ENCODE assay signal across 13 cellular contexts in genomic region chr12:6116481-6117021, GRCh38. TPM values are rescaled to one million over a fixed set of nuclear protein-coding genes. Genes with fewer than 3 reads are reported as not detected.
DNase-seq lines count a peak whose midpoint lies in the region; ATAC-seq and TF ChIP-seq lines count a peak whose summit lies in the region.
"Had no signal": no experiment of that assay in that cellular context is flagged by ENCODE, and none has a peak within 500 bp of the region (broad histone marks: within the 10 kb centered on the region; RNA-seq: fewer than 3 reads in every experiment).

No MANE protein-coding gene starts in this region.

- H3K27ac Mint-ChIP-seq in activated CD4-positive, alpha-beta T cell treated with anti-CD3 and anti-CD28 coated beads for 36 hours = no peak overlapping the region
- H3K27ac Mint-ChIP-seq: effector memory CD8-positive, alpha-beta T cell had no signal

- no peak overlapping the region for H3K4me2 ChIP-seq in GM23248 (ENCODE audit: unreplicated experiment)

- DNase-seq in EL (peak; percentile 58), adrenal gland (peak in 6 of 7 donors; percentile 22 to 69 (median 36)), heart right ventricle (peak; percentile 47 to 60), pons (ENCODE audit: low spot score) (no peak), GM23248 (no peak)
- DNase-seq in activated CD4-positive, alpha-beta T cell treated with anti-CD3 and anti-CD28 coated beads for 48 hours = no peak
- no peak for DNase-seq in activated CD4-positive, alpha-beta T cell treated with anti-CD3 and anti-CD28 coated beads for 36 hours
- DNase-seq: DMS53; effector memory CD8-positive, alpha-beta T cell; RPMI8226; stimulated activated CD4-positive, alpha-beta T cell treated with anti-CD3 and anti-CD28 coated beads, Interleukin-15, amount 100 ng/mL, for 24 hours; stimulated activated CD8-positive, alpha-beta memory T cell treated with anti-CD3 and anti-CD28 coated beads, Interleukin-4, amount 100 ng/mL, for 48 hours had no signal

- H3K9me3 ChIP-seq in adrenal gland (replicated peaks in 1 of 3) = no peaks in the 10 kb centered on the region
- H3K9me3 ChIP-seq in heart right ventricle = no peaks in the 10 kb centered on the region
- H3K9me3 ChIP-seq in neutrophil = no peaks in the 10 kb centered on the region
- H3K9me3 ChIP-seq in GM23248 (ENCODE audit: low read depth) = no peaks in the 10 kb centered on the region

- peak; percentile 42 to 73 (median 64) for ATAC-seq in heart right ventricle
- ATAC-seq in activated CD4-positive, alpha-beta T cell treated with anti-CD3 and anti-CD28 coated beads for 36 hours = no peak
- ATAC-seq: effector memory CD8-positive, alpha-beta T cell had no signal

- no peaks in the 10 kb centered on the region for H3K36me3 ChIP-seq in adrenal gland (replicated peaks in 1 of 2)
- H3K36me3 ChIP-seq in heart right ventricle = peaks cover 0 to 37% (median 0%) of the 10 kb centered on the region in 9 donors
- H3K36me3 ChIP-seq in neutrophil = no peaks in the 10 kb centered on the region
- H3K36me3 ChIP-seq in GM23248 (ENCODE audit: low read depth) = no peaks in the 10 kb centered on the region

- no peaks in the 10 kb centered on the region for H3K9me2 ChIP-seq in GM23248 (ENCODE audit: insufficient read depth)

- WGBS in adrenal gland, 4 donors = 56 to 66% (median 63%) methylated on average over 11 to 14 of the region's 14 CpGs
- 57 to 69% methylated on average over 14 of the region's 14 CpGs for WGBS in heart right ventricle, 2 donors
- 73 to 80% methylated on average over 14 of the region's 14 CpGs for WGBS in GM23248 (ENCODE audit: low coverage in 1 of 2, low lambda C conversion rate in 2 of 2, missing lambda C conversion rate in 2 of 2), 2 experiments

- no peak for TF ChIP-seq POLR2A in adrenal gland (IDR thresholded peaks at IDR 0.05)

- H3K4me1 ChIP-seq in adrenal gland (replicated peaks in 1 of 2) (no peaks in the 10 kb centered on the region), heart right ventricle (peaks cover 3 to 73% (median 23%) of the 10 kb centered on the region in 9 donors), neutrophil (ENCODE audit: control insufficient read depth in 1 of 2, insufficient read depth in 1 of 2, low read depth in 1 of 2, low read length in 1 of 2) (no peaks in the 10 kb centered on the region), GM23248 (ENCODE audit: insufficient read depth) (no peaks in the 10 kb centered on the region)

- H3F3A ChIP-seq in GM23248 (ENCODE audit: insufficient read depth) = no peaks in the 10 kb centered on the region

- H3K4me3 ChIP-seq in adrenal gland (no peak overlapping the region), heart right ventricle (peak overlapping the region in 4 of 10 donors; percentile 8 to 20 (median 16)), neutrophil (ENCODE audit: low read depth in 1 of 2, low read length in 1 of 2) (no peak overlapping the region), GM23248 (no peak overlapping the region)

- POLR2A ChIA-PET in activated CD4-positive, alpha-beta T cell treated with anti-CD3 and anti-CD28 coated beads for 36 hours (lab: Charles Lee) = no interaction called here

- no peaks in the 10 kb centered on the region for H3K36me3 Mint-ChIP-seq in activated CD4-positive, alpha-beta T cell treated with anti-CD3 and anti-CD28 coated beads for 36 hours (ENCODE audit: low read depth)

- H3K9ac ChIP-seq in GM23248 = no peak overlapping the region

- no peaks in the 10 kb centered on the region for H3K79me2 ChIP-seq in GM23248 (ENCODE audit: insufficient read depth)

- H3K27me3 ChIP-seq in adrenal gland (no peaks in the 10 kb centered on the region), heart right ventricle (peaks cover 0 to 4% (median 0%) of the 10 kb centered on the region in 7 donors), neutrophil (no peaks in the 10 kb centered on the region), GM23248 (replicated peaks; ENCODE audit: insufficient read depth) (no peaks in the 10 kb centered on the region)

- no peak for TF ChIP-seq CTCF in adrenal gland (IDR thresholded peaks at IDR 0.05)
- no peak for TF ChIP-seq CTCF in heart right ventricle (IDR thresholded peaks at IDR 0.05)
- TF ChIP-seq CTCF in neutrophil (IDR thresholded peaks at IDR 0.05) = no peak

- CTCF ChIA-PET in activated CD4-positive, alpha-beta T cell treated with anti-CD3 and anti-CD28 coated beads for 36 hours (lab: Charles Lee) = no interaction called here

- H3K4me1 Mint-ChIP-seq in activated CD4-positive, alpha-beta T cell treated with anti-CD3 and anti-CD28 coated beads for 36 hours = peaks cover 5% of the 10 kb centered on the region

- H3K27me3 Mint-ChIP-seq in activated CD4-positive, alpha-beta T cell treated with anti-CD3 and anti-CD28 coated beads for 36 hours = no peaks in the 10 kb centered on the region

- no peak overlapping the region for H3K4me3 Mint-ChIP-seq in activated CD4-positive, alpha-beta T cell treated with anti-CD3 and anti-CD28 coated beads for 36 hours
- H3K4me3 Mint-ChIP-seq: effector memory CD8-positive, alpha-beta T cell had no signal

- intact Hi-C loops in adrenal gland (cut with DNase I) (no loop called here), heart right ventricle (cut with DNase I) (loop anchor here in 4 of 10 donors (5.0 kb wide), 2 partner anchors 39 to 44 kb away; no protein-coding TSS in a partner anchor)
- intact Hi-C loops in activated CD4-positive, alpha-beta T cell treated with anti-CD3 and anti-CD28 coated beads for 36 hours (cut with DNase I, micrococcal nuclease) = no loop called here

- H3K9me3 Mint-ChIP-seq in activated CD4-positive, alpha-beta T cell treated with anti-CD3 and anti-CD28 coated beads for 36 hours (ENCODE audit: low read depth) = no peaks in the 10 kb centered on the region
- H3K9me3 Mint-ChIP-seq: effector memory CD8-positive, alpha-beta T cell had no signal

- H4K20me1 ChIP-seq in GM23248 (ENCODE audit: insufficient read depth) = no peaks in the 10 kb centered on the region

- in situ Hi-C loops in GM23248 (cut with MboI) = no loop called here

- H2AFZ ChIP-seq in GM23248 = no peak overlapping the region

- H3K27ac ChIP-seq in adrenal gland (peak overlapping the region in 1 of 5 donors; percentile 70), heart right ventricle (peak overlapping the region; percentile 54 to 91 (median 89)), neutrophil (peak overlapping the region; percentile 37), GM23248 (no peak overlapping the region)

RNA-seq across cellular contexts. Expression of gene VWF, which starts 7.9 kb away (rescaled TPM):
- 10 to 100 TPM; 19.9 to 60.1 (median 46.3) TPM for total RNA-seq in adrenal gland
- 10 to 100 TPM in 2 of 3 donors, 1 to 10 TPM in 1; 7.8 to 38.4 (median 10.5) TPM for polyA plus RNA-seq in adrenal gland
- total RNA-seq in heart right ventricle = 100 to 1,000 TPM; 163 to 480 (median 275) TPM
- 100 to 1,000 TPM; 104 to 254 TPM for polyA plus RNA-seq in heart right ventricle
- not detected in 2 replicates for total RNA-seq in GM23248 (2014; rRNA removed; shearing (Covaris generic))
- 0.03 and 0.14 TPM in 2 replicates for polyA plus RNA-seq in GM23248 (2016; fragmentation: Nextera tagmentation; extraction: Ambion mirVana)
- total RNA-seq in activated CD4-positive, alpha-beta T cell treated with anti-CD3 and anti-CD28 coated beads for 36 hours = under 1 TPM in 1 of 2 experiments, not detected in 1; 0.07 TPM

Comparison
In these comparisons a context has a peak if more than half of its experiments do, and no peak if none do; other contexts are left out.
1. DNase-seq: peak in EL (single experiment), adrenal gland (6 of 7) and heart right ventricle (2 of 2); none in activated CD4-positive, alpha-beta T cell treated with anti-CD3 and anti-CD28 coated beads for 48 hours (single experiment), pons (single experiment), GM23248 (single experiment) and activated CD4-positive, alpha-beta T cell treated with anti-CD3 and anti-CD28 coated beads for 36 hours (single experiment).
2. RNA of gene VWF, which starts 7.9 kb away (total RNA-seq): 163 to 480 TPM in heart right ventricle and 19.9 to 60.1 TPM in adrenal gland; 0.07 TPM in activated CD4-positive, alpha-beta T cell treated with anti-CD3 and anti-CD28 coated beads for 36 hours and not detected in GM23248; every median in the first group is over 10 times any median in the second.